Comparison of ENCODE assay signal across 1 cellular context in the genomic region with DNA sequence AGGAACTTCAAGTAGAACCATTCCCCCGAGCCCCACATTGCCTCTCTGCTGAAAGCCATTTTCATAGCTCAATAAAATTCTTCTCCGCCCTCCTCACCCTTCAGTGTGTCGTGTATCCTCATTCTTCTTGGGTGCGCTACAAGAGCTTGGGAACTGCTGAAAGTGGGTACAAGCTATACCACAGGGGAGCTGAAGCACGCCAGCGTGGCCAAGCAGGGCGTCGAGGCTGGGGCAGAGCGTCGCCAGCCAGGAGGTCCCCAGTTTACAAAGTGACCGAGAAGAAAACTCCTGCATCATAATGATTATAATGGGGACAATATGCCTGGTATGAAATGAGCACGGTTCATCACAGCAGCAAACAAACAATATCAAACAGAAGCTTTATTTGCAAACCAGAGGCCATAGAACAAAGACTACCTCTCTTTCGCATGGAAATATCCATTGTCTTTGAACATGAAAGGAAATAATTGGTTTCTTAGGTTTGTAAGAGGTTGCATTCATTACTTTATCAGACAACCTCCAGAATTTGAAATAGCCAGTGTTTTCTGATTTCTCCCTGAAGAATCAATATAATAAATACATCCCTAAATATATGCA.
TF ChIP-seq lines count a peak whose summit lies in the region.

No MANE protein-coding gene starts in this region.

TF ChIP-seq in H1, 55 proteins besides CTCF, POLR2A, EP300 and RAD21:
- TF ChIP-seq, protein P1, sequence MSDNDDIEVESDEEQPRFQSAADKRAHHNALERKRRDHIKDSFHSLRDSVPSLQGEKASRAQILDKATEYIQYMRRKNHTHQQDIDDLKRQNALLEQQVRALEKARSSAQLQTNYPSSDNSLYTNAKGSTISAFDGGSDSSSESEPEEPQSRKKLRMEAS (IDR thresholded peaks at IDR 0.05) = 0 out of 2 replicates have a peak, but pooled peaks have one; percentile 11
- no peak for TF ChIP-seq SAP30 (IDR thresholded peaks at IDR 0.05; ENCODE audit: insufficient read depth, insufficient replicate concordance, low read length)
